In the genomic region with DNA sequence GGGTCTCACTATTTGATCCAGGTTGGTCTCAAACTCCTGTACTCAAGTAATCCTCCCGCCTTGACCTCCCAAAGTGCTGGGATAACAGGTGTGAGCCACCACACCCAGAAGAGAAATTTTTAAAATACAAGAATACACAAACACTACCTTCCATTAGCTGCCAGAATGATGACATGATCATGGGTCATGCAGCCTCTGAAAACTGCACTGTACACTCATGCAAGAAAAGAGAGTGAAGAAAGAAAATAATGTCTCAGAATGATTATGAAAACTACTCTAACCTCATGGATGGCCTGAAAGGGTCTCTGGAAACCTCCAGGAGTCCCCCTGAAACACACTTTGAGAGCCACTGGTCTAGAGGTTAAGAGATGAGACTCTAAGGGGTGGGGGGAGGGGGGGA, we compare ENCODE assay signal across 32 cellular contexts. TPM values are rescaled to one million over a fixed set of nuclear protein-coding genes. Genes with fewer than 3 reads are reported as not detected.
DNase-seq lines count a peak whose midpoint lies in the region; ATAC-seq and TF ChIP-seq lines count a peak whose summit lies in the region.
"Had no signal": no experiment of that assay in that cellular context is flagged by ENCODE, and none has a peak within 500 bp of the region (broad histone marks: within the 10 kb centered on the region; RNA-seq: fewer than 3 reads in every experiment).

No MANE protein-coding gene starts in this region.

- H4K20me1 ChIP-seq in KMS-11 (ENCODE audit: insufficient read depth), result no peaks in the 10 kb centered on the region

- no peak overlapping the region for H3K4me3 Mint-ChIP-seq in activated T-cell treated with anti-CD3 and anti-CD28 coated beads, Interleukin-2, amount 50 U/mL, for 24 hours
- H3K4me3 Mint-ChIP-seq in type B pancreatic cell (peak overlapping the region; percentile 54), osteocyte (ENCODE audit: unreplicated experiment) (no peak overlapping the region)
- H3K4me3 Mint-ChIP-seq: CD8-positive, alpha-beta memory T cell; IgD-negative memory B cell had no signal

- peaks cover 16% of the 10 kb centered on the region for H3K4me1 Mint-ChIP-seq in activated T-cell treated with anti-CD3 and anti-CD28 coated beads, Interleukin-2, amount 50 U/mL, for 24 hours (ENCODE audit: low read depth)
- H3K4me1 Mint-ChIP-seq in type B pancreatic cell (ENCODE audit: unreplicated experiment), result peaks cover 19% of the 10 kb centered on the region
- H3K4me1 Mint-ChIP-seq in osteocyte (ENCODE audit: unreplicated experiment), result peaks cover 34% of the 10 kb centered on the region

- no peaks in the 10 kb centered on the region for H3K79me2 ChIP-seq in KMS-11 (ENCODE audit: insufficient read depth, low read depth)

- peak overlapping the region; percentile 81 for H3K27ac ChIP-seq in KMS-11
- H3K27ac ChIP-seq: ascending aorta, coronary artery had no signal

- no peak overlapping the region; the same call in 1 of the 2 replicates for H3K9ac ChIP-seq in KMS-11

- no peaks in the 10 kb centered on the region for H3K27me3 Mint-ChIP-seq in activated T-cell treated with anti-CD3 and anti-CD28 coated beads, Interleukin-2, amount 50 U/mL, for 24 hours
- H3K27me3 Mint-ChIP-seq in type B pancreatic cell, result no peaks in the 10 kb centered on the region
- no peaks in the 10 kb centered on the region for H3K27me3 Mint-ChIP-seq in osteocyte (ENCODE audit: unreplicated experiment)
- H3K27me3 Mint-ChIP-seq: CD8-positive, alpha-beta memory T cell; IgD-negative memory B cell had no signal

- no peaks in the 10 kb centered on the region for H3K27me3 ChIP-seq in KMS-11 (ENCODE audit: insufficient read depth, low read depth)
- H3K27me3 ChIP-seq: ascending aorta had no signal

- no peak overlapping the region for H2AFZ ChIP-seq in KMS-11 (ENCODE audit: low read depth)

- no peak for TF ChIP-seq CTCF in KMS-11 (conservative IDR thresholded peaks at IDR 0.05; ENCODE audit: low read depth, low read length)
- no peak for TF ChIP-seq CTCF in epithelial cell of esophagus (IDR thresholded peaks at IDR 0.05; ENCODE audit: insufficient read depth, low read depth, low read length, missing control alignments)
- no peak for TF ChIP-seq CTCF in type B pancreatic cell (conservative IDR thresholded peaks at IDR 0.05)
- no peak for TF ChIP-seq CTCF in osteocyte (IDR thresholded peaks at IDR 0.05)

- H3K4me2 ChIP-seq in KMS-11, result peak overlapping the region; percentile 80

- H3K4me3 ChIP-seq in KMS-11 (IDR thresholded peaks at IDR 0.05; ENCODE audit: insufficient read depth, low read depth, low read length), result no peak overlapping the region
- H3K4me3 ChIP-seq in epithelial cell of esophagus (ENCODE audit: low read length), result no peak overlapping the region
- H3K4me3 ChIP-seq: ascending aorta, coronary artery had no signal

- H3K27ac Mint-ChIP-seq in activated T-cell treated with anti-CD3 and anti-CD28 coated beads, Interleukin-2, amount 50 U/mL, for 24 hours, result peak overlapping the region; percentile 28
- H3K27ac Mint-ChIP-seq in type B pancreatic cell (peak overlapping the region; percentile 93), osteocyte (ENCODE audit: unreplicated experiment) (no peak overlapping the region)

- DNase-seq in activated T-cell treated with anti-CD3 and anti-CD28 coated beads, Interleukin-2, amount 50 U/mL, for 24 hours, result no peak
- no peak for DNase-seq in activated T-cell treated with anti-CD3 and anti-CD28 coated beads, Interleukin-2, amount 50 U/mL, for 1 hour
- DNase-seq in epithelial cell of esophagus (ENCODE audit: low read depth) (peak; percentile 50), type B pancreatic cell (ENCODE audit: extremely low spot score, unreplicated experiment) (no peak), osteocyte (ENCODE audit: extremely low spot score, unreplicated experiment) (no peak)
- DNase-seq: activated CD4-positive, alpha-beta T cell treated with anti-CD3 and anti-CD28 coated beads, Interleukin-2, amount 50 U/mL, for 48 hours; activated CD8-positive, alpha-beta memory T cell treated with anti-CD3 and anti-CD28 coated beads, Interleukin-2, amount 50 U/mL, for 48 hours; AML-193; caudate nucleus; CD8-positive, alpha-beta memory T cell; effector CD8-positive, alpha-beta T cell; EL; left ventricle myocardium superior; NCI-H187; NCI-H2171; NCI-H510A; right cardiac atrium; stimulated activated CD4-positive, alpha-beta T cell treated with anti-CD3 and anti-CD28 coated beads, Interleukin-1b, Interleukin-23, amount 100 ng/mL, for 48 hours; stimulated activated naive CD8-positive, alpha-beta T cell treated with anti-CD3 and anti-CD28 coated beads, Interleukin-15, Interleukin-2, amounts not matched to agents 100 U/mL and 50 U/mL, for 24 hours; T-helper 1 cell had no signal

- H3K4me1 ChIP-seq in KMS-11 (ENCODE audit: low read depth, poor library complexity, severe bottlenecking), result peaks cover 47% of the 10 kb centered on the region

- H3K36me3 ChIP-seq in KMS-11 (ENCODE audit: insufficient read depth), result no peaks in the 10 kb centered on the region

- H3K9me3 Mint-ChIP-seq in activated T-cell treated with anti-CD3 and anti-CD28 coated beads, Interleukin-2, amount 50 U/mL, for 24 hours, result no peaks in the 10 kb centered on the region
- H3K9me3 Mint-ChIP-seq in type B pancreatic cell, result no peaks in the 10 kb centered on the region
- H3K9me3 Mint-ChIP-seq in osteocyte (ENCODE audit: unreplicated experiment), result no peaks in the 10 kb centered on the region
- H3K9me3 Mint-ChIP-seq: CD8-positive, alpha-beta memory T cell; IgD-negative memory B cell had no signal

- H3K36me3 Mint-ChIP-seq in activated T-cell treated with anti-CD3 and anti-CD28 coated beads, Interleukin-2, amount 50 U/mL, for 24 hours (ENCODE audit: low read depth), result peaks cover 10% of the 10 kb centered on the region
- H3K36me3 Mint-ChIP-seq in type B pancreatic cell (peaks cover 3% of the 10 kb centered on the region), osteocyte (ENCODE audit: unreplicated experiment) (peaks cover 3% of the 10 kb centered on the region)

- ATAC-seq in HG02981 (IDR thresholded peaks at IDR 0.05; ENCODE audit: unreplicated experiment) (no peak), HG02852 (IDR thresholded peaks at IDR 0.05; ENCODE audit: unreplicated experiment) (no peak)

RNA-seq across cellular contexts. Expression of gene VPS37C, which starts 18.8 kb away (rescaled TPM):
- total RNA-seq in type B pancreatic cell (ENCODE audit: low replicate concordance) (27.8 and 42.1 TPM in 2 replicates), osteocyte (19.6 and 21.2 TPM in 2 replicates)

RNA-seq across cellular contexts. Expression of gene CD5, which starts 40.1 kb away (rescaled TPM):
- not detected in 2 replicates for total RNA-seq in type B pancreatic cell (ENCODE audit: low replicate concordance)
- total RNA-seq in osteocyte, result not detected in 2 replicates
- total RNA-seq: A673, epithelial cell of proximal tubule, fibroblast of villous mesenchyme, H4, temporal lobe, urinary bladder had no signal
